In genomic region chr9:137986268-137987099, GRCh38 we compare ENCODE assay signal across 18 cellular contexts.
"Had no signal": no experiment of that assay in that cellular context is flagged by ENCODE, and none has a peak within 500 bp of the region (broad histone marks: within the 10 kb centered on the region; RNA-seq: fewer than 3 reads in every experiment).

No MANE protein-coding gene starts in this region.

- H3K4me3 ChIP-seq: left lung, pancreas, thyroid gland, uterus had no signal

- H3K36me3 ChIP-seq: left lung, neutrophil, pancreas, thyroid gland, uterus had no signal

- FAIRE-seq: kidney, pancreas had no signal

- H3K9me3 ChIP-seq: left lung, neutrophil, pancreas, thyroid gland, uterus had no signal

- H3K27me3 ChIP-seq: pancreas, thyroid gland, uterus had no signal

- H3K4me1 ChIP-seq: left lung, pancreas, thyroid gland, uterus had no signal

- H3K27ac ChIP-seq: epithelial cell of prostate, left lung, neutrophil, pancreas, thyroid gland, uterus had no signal

- DNase-seq: activated CD4-positive, alpha-beta T cell treated with anti-CD3 and anti-CD28 coated beads for 48 hours; activated CD4-positive, CD25-positive, alpha-beta regulatory T cell; activated CD8-positive, alpha-beta T cell treated with anti-CD3 and anti-CD28 coated beads, Interleukin-2, amount 10 ng/mL, durations not matched to agents 7 days and 5 days; activated gamma-delta T cell treated with Interleukin-2 at 50 U/mL for 16 hours; activated T-cell treated with anti-CD3 and anti-CD28 coated beads, Interleukin-2, amount 50 U/mL, for 24 hours; foreskin fibroblast; glutamatergic neuron; kidney; left lung; mesenchymal stem cell; natural killer cell; stimulated activated naive B cell treated with anti-CD40 and anti-IgM and Interleukin-4, amounts not matched to agents 10 μg/mL and 1 μg/mL and 100 μg/mL, for 72 hours; T1000; thyroid gland; uterus had no signal
